Comparison of ENCODE assay signal across 34 cellular contexts in genomic region chr11:106684944-106685343, GRCh38.
"Had no signal": no experiment of that assay in that cellular context is flagged by ENCODE, and none has a peak within 500 bp of the region (broad histone marks: within the 10 kb centered on the region; RNA-seq: fewer than 3 reads in every experiment).

No MANE protein-coding gene starts in this region.

- H3K4me3 ChIP-seq: MG63 had no signal

- H3K27me3 ChIP-seq: MG63 had no signal

- H3K9ac ChIP-seq: KMS-11 had no signal

- H3K4me2 ChIP-seq: KMS-11 had no signal

- DNase-seq: Karpas-422, Kasumi-1, MG63, MM.1S, MV-4-11, NCI-H1048, NCI-H1092, NCI-H1092 treated with DMSO at 0.1 percent for 48 hours, NCI-H1105, NCI-H1105 treated with DMSO at 0.1 percent for 48 hours, NCI-H1417, NCI-H1417 treated with DMSO at 0.1 percent for 48 hours, NCI-H1436, NCI-H1436 treated with DMSO at 0.1 percent for 48 hours, NCI-H146, NCI-H1694, NCI-H1694 treated with DMSO at 0.1 percent for 48 hours, NCI-H187, NCI-H187 treated with DMSO at 0.1 percent for 48 hours, NCI-H1930, NCI-H2029, NCI-H2029 treated with DMSO at 0.1 percent for 48 hours, NCI-H2081, NCI-H2081 treated with DMSO at 0.1 percent for 48 hours, NCI-H2107, NCI-H2171, NCI-H2171 treated with DMSO at 0.1 percent for 48 hours, NCI-H2227 treated with DMSO at 0.1 percent for 48 hours, NCI-H226, NCI-H345, NCI-H446, NCI-H446 treated with DMSO at 0.1 percent for 48 hours, NCI-H510A had no signal

- H3K9me3 ChIP-seq: MG63 had no signal

- H3K27ac ChIP-seq: KMS-11 had no signal

- H3K36me3 ChIP-seq: MG63 had no signal
